ENCODE assay signal across 21 cellular contexts in genomic region chr5:19975795-19976194, GRCh38. TPM values are rescaled to one million over a fixed set of nuclear protein-coding genes. Genes with fewer than 3 reads are reported as not detected.
DNase-seq lines count a peak whose midpoint lies in the region; ATAC-seq, FAIRE-seq and TF ChIP-seq lines count a peak whose summit lies in the region.
"Had no signal": no experiment of that assay in that cellular context is flagged by ENCODE, and none has a peak within 500 bp of the region (broad histone marks: within the 10 kb centered on the region; RNA-seq: fewer than 3 reads in every experiment).

No MANE protein-coding gene starts in this region.

- no peaks in the 10 kb centered on the region for H3K36me3 Mint-ChIP-seq in activated CD4-positive, alpha-beta T cell treated with anti-CD3 and anti-CD28 coated beads, Interleukin-2, amount 10 ng/mL, durations not matched to agents 24 days and 14 days (ENCODE audit: low read depth)
- H3K36me3 Mint-ChIP-seq: CD8-positive, alpha-beta T cell had no signal

- no peak overlapping the region for H3K4me3 ChIP-seq in SK-N-SH (ENCODE audit: low read depth in 2 of 2, low read length in 1 of 2)
- H3K4me3 ChIP-seq: BLaER1, SK-N-MC had no signal

- H3K27ac ChIP-seq in SK-N-SH (ENCODE audit: low read depth in 2 of 2, low read length in 1 of 2), result no peak overlapping the region
- H3K27ac ChIP-seq: BLaER1, SK-N-MC had no signal

- H3K36me3 ChIP-seq in SK-N-SH (replicated peaks in 1 of 2; ENCODE audit: control insufficient read depth in 1 of 2, insufficient read depth in 2 of 2, low read length in 1 of 2), result no peaks in the 10 kb centered on the region
- H3K36me3 ChIP-seq: BLaER1 had no signal

- CTCF ChIA-PET in SK-N-SH (lab: Yijun Ruan, JAX), result no interaction called here

- 0 out of 3 replicates have a peak, but pooled peaks have one; percentile 34 for ATAC-seq in SK-N-SH treated with all-trans-retinoic acid at 6 μM for 48 hours
- ATAC-seq: CD8-positive, alpha-beta T cell had no signal

- no peak for TF ChIP-seq CTCF in SK-N-SH (IDR thresholded peaks at IDR 0.05)

- H3K79me2 ChIP-seq in SK-N-SH (ENCODE audit: insufficient read depth), result no peaks in the 10 kb centered on the region

- WGBS in SK-N-SH (ENCODE audit: low lambda C conversion rate), result 31% methylated on average over 4 of the region's 4 CpGs

- H3K27ac Mint-ChIP-seq in activated CD4-positive, alpha-beta T cell treated with anti-CD3 and anti-CD28 coated beads, Interleukin-2, amount 10 ng/mL, durations not matched to agents 24 days and 14 days, result no peak overlapping the region
- H3K27ac Mint-ChIP-seq: CD8-positive, alpha-beta T cell had no signal

- no peak for TF ChIP-seq EP300 in SK-N-SH (IDR thresholded peaks at IDR 0.05; ENCODE audit: borderline replicate concordance in 1 of 2, low read depth in 1 of 2, low read length in 1 of 2)

- H2AFZ ChIP-seq in SK-N-SH (ENCODE audit: low read depth), result no peak overlapping the region

- DNase-seq in SK-N-SH (no peak), RCC 7860 (ENCODE audit: low spot score) (no peak), glomerular visceral epithelial cell (ENCODE audit: extremely low spot score) (peak; percentile 40), superior temporal gyrus (ENCODE audit: extremely low spot score) (peak; percentile 58), NCI-H526 (lab: John Stamatoyannopoulos, UW) (no peak)
- DNase-seq in activated CD4-positive, alpha-beta T cell treated with anti-CD3 and anti-CD28 coated beads, Interleukin-2, amount 10 ng/mL, durations not matched to agents 24 days and 14 days, result no peak
- DNase-seq in stimulated activated CD8-positive, alpha-beta memory T cell treated with anti-CD3 and anti-CD28 coated beads, Interleukin-4, amount 100 ng/mL, for 48 hours, result no peak
- DNase-seq: CD8-positive, alpha-beta T cell; DMS79; KG1; NCI-H1417; NCI-H187; NCI-H2107; NCI-H2227 treated with DMSO at 0.1 percent for 48 hours; NCI-H526 treated with DMSO at 0.1 percent for 48 hours; Right ventricle myocardium superior had no signal

- no peaks in the 10 kb centered on the region for H3K9me3 ChIP-seq in SK-N-SH
- H3K9me3 ChIP-seq: BLaER1 had no signal

- no peaks in the 10 kb centered on the region for H3K9me2 ChIP-seq in SK-N-SH

- no peak overlapping the region for H3K9ac ChIP-seq in SK-N-SH
- H3K9ac ChIP-seq: BLaER1 had no signal

- no peaks in the 10 kb centered on the region for H3F3A ChIP-seq in SK-N-SH (replicated peaks; ENCODE audit: insufficient read depth)

- POLR2A ChIA-PET in SK-N-SH (lab: Yijun Ruan, JAX), result no interaction called here

- no peaks in the 10 kb centered on the region for H3K4me1 Mint-ChIP-seq in activated CD4-positive, alpha-beta T cell treated with anti-CD3 and anti-CD28 coated beads, Interleukin-2, amount 10 ng/mL, durations not matched to agents 24 days and 14 days

- H3K4me1 ChIP-seq in SK-N-SH (ENCODE audit: control insufficient read depth in 1 of 2, insufficient read depth in 2 of 2, low read depth in 1 of 2, low read length in 1 of 2), result no peaks in the 10 kb centered on the region
- H3K4me1 ChIP-seq: BLaER1 had no signal

- TF ChIP-seq RAD21 in SK-N-SH (IDR thresholded peaks at IDR 0.05; ENCODE audit: low read length), result no peak

- FAIRE-seq in RCC 7860 (lab: Jason Lieb, UNC), result peak; percentile 76
- FAIRE-seq: H1 had no signal

- H3K4me2 ChIP-seq in SK-N-SH, result no peak overlapping the region
- H3K4me2 ChIP-seq: BLaER1 had no signal

- peaks cover 4% of the 10 kb centered on the region for H3K9me3 Mint-ChIP-seq in activated CD4-positive, alpha-beta T cell treated with anti-CD3 and anti-CD28 coated beads, Interleukin-2, amount 10 ng/mL, durations not matched to agents 24 days and 14 days

- intact Hi-C loops in activated CD4-positive, alpha-beta T cell treated with anti-CD3 and anti-CD28 coated beads, Interleukin-2, amount 10 ng/mL, durations not matched to agents 24 days and 14 days (cut with micrococcal nuclease), result no loop called here

- H4K20me1 ChIP-seq in SK-N-SH (ENCODE audit: insufficient read depth), result no peaks in the 10 kb centered on the region
- H4K20me1 ChIP-seq: BLaER1 had no signal

- no peaks in the 10 kb centered on the region for H3K27me3 ChIP-seq in SK-N-SH (ENCODE audit: insufficient read depth)
- H3K27me3 ChIP-seq: BLaER1 had no signal

- H3K27me3 Mint-ChIP-seq in activated CD4-positive, alpha-beta T cell treated with anti-CD3 and anti-CD28 coated beads, Interleukin-2, amount 10 ng/mL, durations not matched to agents 24 days and 14 days, result no peaks in the 10 kb centered on the region

- no peak overlapping the region for H3K4me3 Mint-ChIP-seq in activated CD4-positive, alpha-beta T cell treated with anti-CD3 and anti-CD28 coated beads, Interleukin-2, amount 10 ng/mL, durations not matched to agents 24 days and 14 days
- H3K4me3 Mint-ChIP-seq: CD8-positive, alpha-beta T cell had no signal

TF ChIP-seq in SK-N-SH treated with all-trans-retinoic acid at 6 μM for 48 hours, 23 proteins besides CTCF, POLR2A, EP300 and RAD21 (continues in another document):
- TF ChIP-seq ARNTL (CRISPR knock-in tag; IDR thresholded peaks at IDR 0.05; ENCODE audit: borderline replicate concordance, low read depth) (no peak), ZFP30 (CRISPR knock-in tag; IDR thresholded peaks at IDR 0.05) (no peak), OSR1 (CRISPR knock-in tag; IDR thresholded peaks at IDR 0.05) (no peak), GLIS3 (CRISPR knock-in tag; IDR thresholded peaks at IDR 0.05) (no peak), TSHZ2 (CRISPR knock-in tag; IDR thresholded peaks at IDR 0.05) (no peak), ZNF8 (CRISPR knock-in tag; IDR thresholded peaks at IDR 0.05) (no peak), ESRRG (CRISPR knock-in tag; IDR thresholded peaks at IDR 0.05) (no peak), BACH2 (CRISPR knock-in tag; IDR thresholded peaks at IDR 0.05; ENCODE audit: borderline replicate concordance) (no peak), ISL1 (CRISPR knock-in tag; IDR thresholded peaks at IDR 0.05) (no peak)

TF ChIP-seq in SK-N-SH, 30 proteins besides CTCF, POLR2A, EP300 and RAD21 (continues in another document):
- no peak for TF ChIP-seq FOSL2 (IDR thresholded peaks at IDR 0.05; ENCODE audit: borderline replicate concordance, low read depth)
- TF ChIP-seq FOXM1 (IDR thresholded peaks at IDR 0.05; ENCODE audit: low read depth), result no peak
- no peak for TF ChIP-seq RXRA (IDR thresholded peaks at IDR 0.05; ENCODE audit: borderline replicate concordance, low read depth)
- no peak for TF ChIP-seq USF1 (IDR thresholded peaks at IDR 0.05; ENCODE audit: borderline replicate concordance, low read depth)
- TF ChIP-seq JUND (IDR thresholded peaks at IDR 0.05), result no peak
- TF ChIP-seq MXI1 (IDR thresholded peaks at IDR 0.05; ENCODE audit: low read depth, low read length), result no peak
- no peak for TF ChIP-seq REST (IDR thresholded peaks at IDR 0.05; ENCODE audit: low read depth, low read length)
- TF ChIP-seq CHD2 (IDR thresholded peaks at IDR 0.05; ENCODE audit: low read length, partially characterized antibody), result no peak
- no peak for TF ChIP-seq FOXJ3 (CRISPR knock-in tag; IDR thresholded peaks at IDR 0.05)
- no peak for TF ChIP-seq ELF1 (IDR thresholded peaks at IDR 0.05)

RNA-seq across cellular contexts. Expression of gene CDH18, which starts 12.2 kb away (rescaled TPM):
- 6.0 and 8.9 TPM in 2 replicates for polyA plus RNA-seq in SK-N-SH (2012; rRNA removed)
- 7.7 and 7.9 TPM in 2 replicates for polyA plus RNA-seq in SK-N-SH (2012; cell fraction: cytosol; rRNA removed)
- 5.2 and 7.8 TPM in 2 replicates for polyA plus RNA-seq in SK-N-SH (2012; cell fraction: nucleus; rRNA removed)
- not detected in 2 replicates for total RNA-seq in activated CD4-positive, alpha-beta T cell treated with anti-CD3 and anti-CD28 coated beads, Interleukin-2, amount 10 ng/mL, durations not matched to agents 24 days and 14 days
- total RNA-seq: CD8-positive, alpha-beta T cell; HT-29; Right ventricle myocardium superior had no signal

Comparison
In these comparisons a context has a peak if more than half of its experiments do, and no peak if none do; other contexts are left out.
1. DNase-seq: peak in glomerular visceral epithelial cell (single experiment) and superior temporal gyrus (single experiment); none in SK-N-SH (single experiment), RCC 7860 (single experiment), NCI-H526 (0 of 2), activated CD4-positive, alpha-beta T cell treated with anti-CD3 and anti-CD28 coated beads, Interleukin-2, amount 10 ng/mL, durations not matched to agents 24 days and 14 days (single experiment) and stimulated activated CD8-positive, alpha-beta memory T cell treated with anti-CD3 and anti-CD28 coated beads, Interleukin-4, amount 100 ng/mL, for 48 hours (single experiment).